12 cellular contexts compared by ENCODE assay signal in genomic region chr3:46092704-46093085, GRCh38.
A peak's percentile ranks its signal among the peaks of the same experiment; 100 is the strongest.
DNase-seq lines count a peak whose midpoint lies in the region; ATAC-seq and TF ChIP-seq lines count a peak whose summit lies in the region.
"Had no signal": no experiment of that assay in that cellular context is flagged by ENCODE, and none has a peak within 500 bp of the region (broad histone marks: within the 10 kb centered on the region; RNA-seq: fewer than 3 reads in every experiment).

No MANE protein-coding gene starts in this region.

- peak overlapping the region; percentile 99 for H3K27ac ChIP-seq in neutrophil
- no peak overlapping the region for H3K27ac ChIP-seq in SJCRH30
- H3K27ac ChIP-seq: tibial artery had no signal

- H3K36me3 ChIP-seq in neutrophil: no peaks in the 10 kb centered on the region
- H3K36me3 ChIP-seq in SJCRH30: no peaks in the 10 kb centered on the region
- H3K36me3 ChIP-seq: tibial artery had no signal

- peak overlapping the region; percentile 6 to 91 (median 49) for H3K27ac Mint-ChIP-seq in IgD-negative memory B cell

- ATAC-seq in GM18517 (IDR thresholded peaks at IDR 0.05; ENCODE audit: unreplicated experiment) (peak; percentile 40), GM21528 (IDR thresholded peaks at IDR 0.05; ENCODE audit: low FRiP score, unreplicated experiment) (peak; percentile 44)
- ATAC-seq: left colon had no signal

- peak overlapping the region in 1 of 2 experiments; percentile 11 for H3K4me3 ChIP-seq in neutrophil (ENCODE audit: low read depth in 1 of 2, low read length in 1 of 2)
- no peak overlapping the region for H3K4me3 ChIP-seq in SJCRH30
- H3K4me3 ChIP-seq: tibial artery had no signal

- DNase-seq in SJCRH30 (no peak), T-helper 2 cell (no peak), HPDE6-E6E7 (ENCODE audit: extremely low spot score) (no peak)
- DNase-seq: CD8-positive, alpha-beta memory T cell; left colon; NCI-H2107; T-helper 1 cell; tibial artery had no signal

- peaks cover 0 to 4% (median 3%) of the 10 kb centered on the region in 3 donors for H3K9me3 Mint-ChIP-seq in IgD-negative memory B cell
- H3K9me3 Mint-ChIP-seq: CD8-positive, alpha-beta memory T cell had no signal

- H3K27me3 ChIP-seq in neutrophil (no peaks in the 10 kb centered on the region), SJCRH30 (no peaks in the 10 kb centered on the region)
- H3K27me3 ChIP-seq: tibial artery had no signal

- peaks cover 99% of the 10 kb centered on the region in 2 experiments for H3K4me1 ChIP-seq in neutrophil (ENCODE audit: control insufficient read depth in 1 of 2, insufficient read depth in 1 of 2, low read depth in 1 of 2, low read length in 1 of 2)
- H3K4me1 ChIP-seq in SJCRH30: no peaks in the 10 kb centered on the region
- H3K4me1 ChIP-seq: tibial artery had no signal

- peaks cover 48 to 80% (median 71%) of the 10 kb centered on the region in 3 donors for H3K4me1 Mint-ChIP-seq in IgD-negative memory B cell

- no peaks in the 10 kb centered on the region for H3K27me3 Mint-ChIP-seq in IgD-negative memory B cell
- H3K27me3 Mint-ChIP-seq: CD8-positive, alpha-beta memory T cell had no signal

- peak overlapping the region in 3 of 4 donors; percentile 19 to 92 (median 73) for H3K4me3 Mint-ChIP-seq in IgD-negative memory B cell

- TF ChIP-seq CTCF in neutrophil (IDR thresholded peaks at IDR 0.05): no peak

- no peaks in the 10 kb centered on the region for H3K36me3 Mint-ChIP-seq in IgD-negative memory B cell

- H3K9me3 ChIP-seq in neutrophil: no peaks in the 10 kb centered on the region
- H3K9me3 ChIP-seq in SJCRH30 (replicated peaks): no peaks in the 10 kb centered on the region
- H3K9me3 ChIP-seq: tibial artery had no signal
